ENCODE assay signal across 8 cellular contexts in the genomic region with DNA sequence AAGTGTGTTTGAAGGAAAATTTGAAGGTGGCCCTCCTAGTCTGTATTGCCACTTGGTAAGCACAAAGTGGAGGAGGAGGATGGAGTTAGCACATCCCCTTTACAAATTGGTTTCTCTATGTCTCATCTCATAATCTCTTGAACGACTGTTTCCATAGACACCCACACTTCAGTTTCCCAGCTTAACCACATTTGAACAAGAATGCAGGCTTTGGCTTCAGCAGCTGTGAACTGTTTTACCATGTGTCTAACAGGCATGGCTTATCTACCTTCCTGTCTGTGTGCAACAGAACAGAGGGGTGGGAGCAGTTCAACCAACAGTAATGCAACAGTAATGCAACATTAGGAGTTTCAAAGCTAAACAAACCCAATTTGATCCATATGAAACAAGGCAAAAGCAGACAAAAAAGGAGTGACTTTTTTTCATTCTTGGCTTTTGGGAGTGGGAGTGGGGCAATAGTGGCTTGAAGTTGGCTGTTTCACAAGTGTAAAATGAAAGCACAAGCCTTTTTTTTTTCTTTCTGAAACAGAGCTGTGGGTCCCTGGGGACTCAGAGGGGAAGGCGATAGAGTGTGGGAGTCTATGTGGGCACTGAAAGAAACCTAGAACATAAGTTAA.
DNase-seq lines count a peak whose midpoint lies in the region; ATAC-seq and TF ChIP-seq lines count a peak whose summit lies in the region.

No MANE protein-coding gene starts in this region.

- peak overlapping the region; percentile 36 for H3K4me3 ChIP-seq in CD8-positive, alpha-beta T cell (ENCODE audit: low read depth, low read length)

- H3K27ac ChIP-seq in CD8-positive, alpha-beta T cell (ENCODE audit: low read depth, low read length): peak overlapping the region; percentile 57

- peak overlapping the region; percentile 94 for H3K27ac Mint-ChIP-seq in CD8-positive, alpha-beta T cell
- H3K27ac Mint-ChIP-seq in Calu3 (ENCODE audit: unreplicated experiment): no peak overlapping the region

- CTCF ChIA-PET in CD8-positive, alpha-beta T cell (lab: Charles Lee): interaction anchor here (0.6 to 1.6 kb wide), 5 partner anchors 57 to 178 kb away, joined by 3 to 8 read pairs (median 4); a partner anchor contains a TSS
- CTCF ChIA-PET in Calu3 (lab: Charles Lee): no interaction called here

- intact Hi-C loops in CD8-positive, alpha-beta T cell (cut with DNase I, micrococcal nuclease): loop anchor here (1.0 to 5.0 kb wide), 4 partner anchors 8 to 97 kb away; no protein-coding TSS in a partner anchor
- intact Hi-C loops in Calu3 (cut with micrococcal nuclease; ENCODE audit: unreplicated experiment): no loop called here

- no peak for TF ChIP-seq CTCF in CD8-positive, alpha-beta T cell (IDR thresholded peaks at IDR 0.05)
- no peak for TF ChIP-seq CTCF in Calu3 (IDR thresholded peaks at IDR 0.05; ENCODE audit: unreplicated experiment)

- peak; percentile 86 for ATAC-seq in CD8-positive, alpha-beta T cell
- ATAC-seq in GM19467 (IDR thresholded peaks at IDR 0.05; ENCODE audit: unreplicated experiment): peak; percentile 92
- peak; percentile 86 for ATAC-seq in HG03558 (IDR thresholded peaks at IDR 0.05; ENCODE audit: extremely low read depth, unreplicated experiment)

- POLR2A ChIA-PET in CD8-positive, alpha-beta T cell (lab: Charles Lee): interaction anchor here (0.5 to 1.8 kb wide), 8 partner anchors 8 to 164 kb away, joined by 3 to 9 read pairs (median 4); no protein-coding TSS in a partner anchor

- H3K9me3 Mint-ChIP-seq in CD8-positive, alpha-beta T cell: no peaks in the 10 kb centered on the region
- no peaks in the 10 kb centered on the region for H3K9me3 Mint-ChIP-seq in Calu3 (ENCODE audit: low read depth, unreplicated experiment)

- H3K4me3 Mint-ChIP-seq in CD8-positive, alpha-beta T cell: peak overlapping the region; percentile 66
- no peak overlapping the region for H3K4me3 Mint-ChIP-seq in Calu3 (ENCODE audit: low read depth, unreplicated experiment)

- no peaks in the 10 kb centered on the region for H3K36me3 ChIP-seq in CD8-positive, alpha-beta T cell (ENCODE audit: insufficient read depth, low read length)

- no peaks in the 10 kb centered on the region for H3K9me3 ChIP-seq in CD8-positive, alpha-beta T cell (ENCODE audit: low read length)

- H3K4me1 ChIP-seq in CD8-positive, alpha-beta T cell (ENCODE audit: insufficient read depth, low read length): peaks cover 75% of the 10 kb centered on the region

- H3K27me3 ChIP-seq in CD8-positive, alpha-beta T cell (ENCODE audit: insufficient read depth, low read length): no peaks in the 10 kb centered on the region

- peaks cover 1% of the 10 kb centered on the region for H3K36me3 Mint-ChIP-seq in CD8-positive, alpha-beta T cell
- H3K36me3 Mint-ChIP-seq in Calu3 (ENCODE audit: insufficient read depth, unreplicated experiment): no peaks in the 10 kb centered on the region

- no peaks in the 10 kb centered on the region for H3K27me3 Mint-ChIP-seq in CD8-positive, alpha-beta T cell (ENCODE audit: low read depth)
- no peaks in the 10 kb centered on the region for H3K27me3 Mint-ChIP-seq in Calu3 (ENCODE audit: unreplicated experiment)

- no TSS peak for BruUV-seq in Calu3 (replicated peaks; lab: Mats Ljungman, UMichigan)

- peak; percentile 13 to 60 (median 35) for DNase-seq in CD8-positive, alpha-beta T cell
- DNase-seq in activated T-cell treated with anti-CD3 and anti-CD28 coated beads for 4 hours (peak; percentile 28), AG08395 (ENCODE audit: low spot score) (no peak), Calu3 (no peak), cerebellum (ENCODE audit: low spot score) (no peak)
- DNase-seq in stimulated activated CD4-positive, alpha-beta T cell treated with anti-CD3 and anti-CD28 coated beads, Interleukin-2, amount 100 ng/mL, for 4 hours (ENCODE audit: low read depth): peak; percentile 42

- H3K4me1 Mint-ChIP-seq in CD8-positive, alpha-beta T cell (ENCODE audit: low read depth): peaks cover 81% of the 10 kb centered on the region
- no peaks in the 10 kb centered on the region for H3K4me1 Mint-ChIP-seq in Calu3 (ENCODE audit: low read depth, unreplicated experiment)

Comparison
In these comparisons a context has a peak if more than half of its experiments do, and no peak if none do; other contexts are left out.
1. DNase-seq: peak in CD8-positive, alpha-beta T cell (7 of 7), activated T-cell treated with anti-CD3 and anti-CD28 coated beads for 4 hours (single experiment) and stimulated activated CD4-positive, alpha-beta T cell treated with anti-CD3 and anti-CD28 coated beads, Interleukin-2, amount 100 ng/mL, for 4 hours (single experiment); none in AG08395 (single experiment), Calu3 (single experiment) and cerebellum (single experiment).
2. Peak in every context shown above with its lines, with median percentiles within 50 percentile points of each other: ATAC-seq.